14 cellular contexts compared by ENCODE assay signal in genomic region chrX:133402042-133402453, GRCh38. TPM values are rescaled to one million over a fixed set of nuclear protein-coding genes. Genes with fewer than 3 reads are reported as not detected.
DNase-seq lines count a peak whose midpoint lies in the region; ATAC-seq, FAIRE-seq and TF ChIP-seq lines count a peak whose summit lies in the region.
"Had no signal": no experiment of that assay in that cellular context is flagged by ENCODE, and none has a peak within 500 bp of the region (broad histone marks: within the 10 kb centered on the region; RNA-seq: fewer than 3 reads in every experiment).

No MANE protein-coding gene starts in this region.

- no peaks in the 10 kb centered on the region for H3K4me1 ChIP-seq in GM12878 (ENCODE audit: control insufficient read depth, insufficient read depth, low read length)
- H3K4me1 ChIP-seq: BE2C, suprapubic skin had no signal

- no peaks in the 10 kb centered on the region for H3K9me3 Mint-ChIP-seq in stimulated activated naive CD8-positive, alpha-beta T cell treated with anti-CD3 and anti-CD28 coated beads, Interleukin-15, amount 100 ng/mL, for 72 hours
- H3K9me3 Mint-ChIP-seq in activated naive CD4-positive, alpha-beta T cell treated with anti-CD3 and anti-CD28 coated beads for 36 hours, result no peaks in the 10 kb centered on the region

- in situ Hi-C loops in GM12878 (cut with MboI), result no loop called here

- H3K9me3 ChIP-seq in GM12878 (replicated peaks; ENCODE audit: control insufficient read depth, insufficient read depth, low read length), result no peaks in the 10 kb centered on the region
- H3K9me3 ChIP-seq: BE2C, suprapubic skin had no signal

- no peaks in the 10 kb centered on the region for H3K27me3 Mint-ChIP-seq in stimulated activated naive CD8-positive, alpha-beta T cell treated with anti-CD3 and anti-CD28 coated beads, Interleukin-15, amount 100 ng/mL, for 72 hours
- peaks cover 3% of the 10 kb centered on the region for H3K27me3 Mint-ChIP-seq in activated naive CD4-positive, alpha-beta T cell treated with anti-CD3 and anti-CD28 coated beads for 36 hours (ENCODE audit: low read depth)

- no peak for TF ChIP-seq RAD21 in GM12878 (IDR thresholded peaks at IDR 0.05; ENCODE audit: insufficient read depth, low read depth, low read length)

- no peak overlapping the region for H3K4me2 ChIP-seq in GM12878 (ENCODE audit: control insufficient read depth, insufficient read depth)

- H3K36me3 ChIP-seq in GM12878 (ENCODE audit: control insufficient read depth in 2 of 2, insufficient read depth in 2 of 2, low read length in 1 of 2), result no peaks in the 10 kb centered on the region
- H3K36me3 ChIP-seq: BE2C, suprapubic skin had no signal

- H3K4me3 Mint-ChIP-seq in stimulated activated naive CD8-positive, alpha-beta T cell treated with anti-CD3 and anti-CD28 coated beads, Interleukin-15, amount 100 ng/mL, for 72 hours, result peak overlapping the region; percentile 8 to 49
- H3K4me3 Mint-ChIP-seq in activated naive CD4-positive, alpha-beta T cell treated with anti-CD3 and anti-CD28 coated beads for 36 hours, result no peak overlapping the region

- TF ChIP-seq CTCF in GM12878 (IDR thresholded peaks at IDR 0.05 in 2 of 3, conservative IDR thresholded peaks at IDR 0.05 in 1 of 3; ENCODE audit: control insufficient read depth in 2 of 3, extremely low read depth in 1 of 3, insufficient read depth in 1 of 3, low read depth in 3 of 3, low read length in 3 of 3), result no peak

- SMC1A ChIA-PET in GM12878 (lab: Charles Lee; ENCODE audit: uncharacterized antibody, unreplicated experiment), result interaction anchor here (0.9 to 3.3 kb wide), 2 partner anchors 13 to 75 kb away, joined by 3 to 29 read pairs; no protein-coding TSS in a partner anchor

- H3K27me3 ChIP-seq in GM12878 (replicated peaks in 1 of 2; ENCODE audit: control insufficient read depth in 2 of 2, insufficient read depth in 2 of 2, low read length in 1 of 2), result no peaks in the 10 kb centered on the region
- H3K27me3 ChIP-seq: BE2C, suprapubic skin had no signal

- RAD21 ChIA-PET in GM12878 (lab: Charles Lee; ENCODE audit: unreplicated experiment), result interaction anchor here (0.8 to 1.1 kb wide), 3 partner anchors 12 to 75 kb away, joined by 3 read pairs; no protein-coding TSS in a partner anchor

- intact Hi-C loops in GM12878 (cut with micrococcal nuclease; ENCODE audit: unreplicated experiment), result no loop called here
- intact Hi-C loops in activated naive CD4-positive, alpha-beta T cell treated with anti-CD3 and anti-CD28 coated beads for 36 hours (cut with micrococcal nuclease), result loop anchor here (1.0 kb wide), 1 partner anchor 13 kb away; the partner anchor contains the start of gene GPC4

- CTCF ChIA-PET in GM12878 (lab: Yijun Ruan, JAX), result interaction anchor here (1.2 kb wide), 1 partner anchor 19 kb away, joined by 3 read pairs; no protein-coding TSS in a partner anchor
- CTCF ChIA-PET in activated naive CD4-positive, alpha-beta T cell treated with anti-CD3 and anti-CD28 coated beads for 36 hours (lab: Charles Lee), result no interaction called here

- H3K79me2 ChIP-seq in GM12878 (ENCODE audit: control insufficient read depth, insufficient read depth, low read length), result no peaks in the 10 kb centered on the region

- no TSS peak for BruUV-seq in GM12878 (replicated peaks; lab: Mats Ljungman, UMichigan)

- DNase-seq in stimulated activated naive CD8-positive, alpha-beta T cell treated with anti-CD3 and anti-CD28 coated beads, Interleukin-15, amount 100 ng/mL, for 72 hours, result no peak
- DNase-seq in stimulated activated naive CD8-positive, alpha-beta T cell treated with anti-CD3 and anti-CD28 coated beads, Interleukin-15, Interleukin-2, amounts not matched to agents 100 U/mL and 50 U/mL, for 24 hours, result no peak
- no peak for DNase-seq in GM12878 (ENCODE audit: low read depth, low spot score)
- DNase-seq in medulla oblongata (ENCODE audit: extremely low spot score), result peak; percentile 12
- no peak for DNase-seq in GM12892 (ENCODE audit: insufficient read length)
- DNase-seq in activated naive CD4-positive, alpha-beta T cell treated with anti-CD3 and anti-CD28 coated beads for 36 hours, result no peak
- DNase-seq: BE2C; NCI-H2029; stimulated activated CD4-positive, alpha-beta T cell treated with anti-CD3 and anti-CD28 coated beads, Interleukin-4, amount 100 ng/mL, for 1 hour had no signal

- ATAC-seq in stimulated activated naive CD8-positive, alpha-beta T cell treated with anti-CD3 and anti-CD28 coated beads, Interleukin-15, amount 100 ng/mL, for 72 hours, result peak; percentile 83
- ATAC-seq in stimulated activated naive CD8-positive, alpha-beta T cell treated with anti-CD3 and anti-CD28 coated beads, Interleukin-15, Interleukin-2, amounts not matched to agents 100 U/mL and 50 U/mL, for 24 hours, result no peak
- ATAC-seq in GM12878, result peak; percentile 77
- ATAC-seq in GM21723 (IDR thresholded peaks at IDR 0.05; ENCODE audit: unreplicated experiment), result no peak
- ATAC-seq in HG03460 (IDR thresholded peaks at IDR 0.05; ENCODE audit: unreplicated experiment), result no peak

- H3K27ac Mint-ChIP-seq in stimulated activated naive CD8-positive, alpha-beta T cell treated with anti-CD3 and anti-CD28 coated beads, Interleukin-15, amount 100 ng/mL, for 72 hours, result peak overlapping the region; percentile 74 to 77
- H3K27ac Mint-ChIP-seq in activated naive CD4-positive, alpha-beta T cell treated with anti-CD3 and anti-CD28 coated beads for 36 hours, result no peak overlapping the region

- peaks cover 10% of the 10 kb centered on the region for H3K4me1 Mint-ChIP-seq in stimulated activated naive CD8-positive, alpha-beta T cell treated with anti-CD3 and anti-CD28 coated beads, Interleukin-15, amount 100 ng/mL, for 72 hours
- H3K4me1 Mint-ChIP-seq in activated naive CD4-positive, alpha-beta T cell treated with anti-CD3 and anti-CD28 coated beads for 36 hours (ENCODE audit: low read depth), result peaks cover 5% of the 10 kb centered on the region

- H3K36me3 Mint-ChIP-seq in activated naive CD4-positive, alpha-beta T cell treated with anti-CD3 and anti-CD28 coated beads for 36 hours (ENCODE audit: low read depth), result no peaks in the 10 kb centered on the region

- no peak overlapping the region for H3K27ac ChIP-seq in GM12878 (ENCODE audit: control insufficient read depth, insufficient read depth)
- H3K27ac ChIP-seq: suprapubic skin had no signal

- H3K4me3 ChIP-seq in GM12878, result no peak overlapping the region
- H3K4me3 ChIP-seq: suprapubic skin had no signal

- H4K20me1 ChIP-seq in GM12878 (ENCODE audit: control insufficient read depth, insufficient read depth), result no peaks in the 10 kb centered on the region

- H2AFZ ChIP-seq in GM12878 (ENCODE audit: control insufficient read depth, low read depth, low read length), result no peak overlapping the region

- FAIRE-seq in GM12878 (lab: Jason Lieb, UNC), result no peak
- no peak for FAIRE-seq in GM12892 (lab: Jason Lieb, UNC)
- FAIRE-seq: H1, islet of Langerhans had no signal

- WGBS in GM12878 (ENCODE audit: insufficient coverage, insufficient replicate concordance, low lambda C conversion rate, missing lambda C conversion rate), result 43% methylated on average over 2 of the region's 2 CpGs

- POLR2A ChIA-PET in GM12878 (lab: Charles Lee), result no interaction called here

- TF ChIP-seq POLR2A in GM12878 (IDR thresholded peaks at IDR 0.05; ENCODE audit: low read depth, low read length), result no peak
- no peak for TF ChIP-seq POLR2A in GM12892 (IDR thresholded peaks at IDR 0.05; ENCODE audit: low read depth, low read length)

- TF ChIP-seq EP300 in GM12878 (IDR thresholded peaks at IDR 0.05; ENCODE audit: borderline replicate concordance in 1 of 2, control insufficient read depth in 1 of 2, low read depth in 2 of 2, low read length in 2 of 2), result no peak

- no peak overlapping the region for H3K9ac ChIP-seq in GM12878 (ENCODE audit: control insufficient read depth, insufficient read depth, low read length)

TF ChIP-seq in GM12878, 131 proteins besides CTCF, POLR2A, EP300 and RAD21 (continues in another document):
- no peak for TF ChIP-seq PAX5 (IDR thresholded peaks at IDR 0.05; ENCODE audit: borderline replicate concordance, low read depth, low read length)
- TF ChIP-seq MTA2 (IDR thresholded peaks at IDR 0.05; ENCODE audit: low read depth), result 0 out of 2 replicates have a peak, but pooled peaks have one; percentile 20
- TF ChIP-seq ETV6 (conservative IDR thresholded peaks at IDR 0.05 in 1 of 2, IDR thresholded peaks at IDR 0.05 in 1 of 2; ENCODE audit: borderline replicate concordance in 1 of 2, low read depth in 1 of 2), result no peak
- TF ChIP-seq PKNOX1 (IDR thresholded peaks at IDR 0.05), result no peak
- TF ChIP-seq IKZF1 (conservative IDR thresholded peaks at IDR 0.05), result peak; percentile 49; the same call in 1 of the 2 replicates

RNA-seq across cellular contexts. Expression of gene GPC4, which starts 13.2 kb away (rescaled TPM):
- 0.10 and 0.17 TPM in 2 replicates for total RNA-seq in GM12878 (2013; cell fraction: nucleolus; rRNA removed)
- total RNA-seq in GM12878 (2014; rRNA removed) (0.05 and 0.17 TPM in 2 replicates), GM12878 (2014; rRNA removed; fragmentation: Illumina TruSeq; extraction: Trizol) (0.05 and 0.09 TPM in 2 replicates), GM12878 (2021) (0.31 and 0.32 TPM in 2 replicates)
- polyA plus RNA-seq in GM12878 (2011; ENCODE audit: low read depth), result 0.28 TPM
- polyA plus RNA-seq in GM12878 (2011; rRNA removed) (5.8 and 7.6 TPM in 2 replicates), GM12878 (2014; fragmentation: Illumina TruSeq; extraction: Trizol) (0.10 and 0.21 TPM in 2 replicates), GM12878 (2014; fragmentation: Nextera tagmentation; extraction: Ambion mirVana) (under 1 TPM; 0.04 to 0.08 TPM), GM12878 (2014; rRNA removed) (0.13 and 0.17 TPM in 2 replicates), GM12878 (2016; fragmentation: Nextera tagmentation; extraction: Ambion mirVana) (under 1 TPM; 0.06 to 0.09 TPM)
- 4.7 and 7.9 TPM in 2 replicates for polyA plus RNA-seq in GM12878 (2011; cell fraction: cytosol; rRNA removed)
- 4.8 and 5.3 TPM in 2 replicates for polyA plus RNA-seq in GM12878 (2011; cell fraction: nucleus; rRNA removed)
- 0.45 TPM in 2 replicates for polyA plus RNA-seq in GM12878 (2012)
- 9.5 and 10.7 TPM in 2 replicates for polyA minus RNA-seq in GM12878 (2011; rRNA and poly(A)+ RNA removed)
- 5.3 and 6.7 TPM in 2 replicates for polyA minus RNA-seq in GM12878 (2011; cell fraction: cytosol; rRNA and poly(A)+ RNA removed)
- 2.8 and 5.5 TPM in 2 replicates for polyA minus RNA-seq in GM12878 (2011; cell fraction: nucleus; rRNA and poly(A)+ RNA removed)
- polyA plus RNA-seq in GM12892 (2012; ENCODE audit: missing spikeins), result 0.15 TPM
- total RNA-seq in activated naive CD4-positive, alpha-beta T cell treated with anti-CD3 and anti-CD28 coated beads for 36 hours, result under 1 TPM; 0.05 TPM

Comparison
In these comparisons a context has a peak if more than half of its experiments do, and no peak if none do; other contexts are left out.
1. ATAC-seq: peak in stimulated activated naive CD8-positive, alpha-beta T cell treated with anti-CD3 and anti-CD28 coated beads, Interleukin-15, amount 100 ng/mL, for 72 hours (single experiment) and GM12878 (single experiment); none in stimulated activated naive CD8-positive, alpha-beta T cell treated with anti-CD3 and anti-CD28 coated beads, Interleukin-15, Interleukin-2, amounts not matched to agents 100 U/mL and 50 U/mL, for 24 hours (single experiment), GM21723 (single experiment) and HG03460 (single experiment).